In genomic region chr2:38201784-38202183, GRCh38 we compare ENCODE assay signal across 26 cellular contexts.
DNase-seq lines count a peak whose midpoint lies in the region; ATAC-seq, FAIRE-seq and TF ChIP-seq lines count a peak whose summit lies in the region.
"Had no signal": no experiment of that assay in that cellular context is flagged by ENCODE, and none has a peak within 500 bp of the region (broad histone marks: within the 10 kb centered on the region; RNA-seq: fewer than 3 reads in every experiment).

No MANE protein-coding gene starts in this region.

- H3K36me3 ChIP-seq in RWPE2 (ENCODE audit: low read depth) = no peaks in the 10 kb centered on the region
- H3K36me3 ChIP-seq: cardiac muscle cell, neutrophil, thoracic aorta had no signal

- no peak overlapping the region for H3K27ac ChIP-seq in RWPE2 (ENCODE audit: poor library complexity, severe bottlenecking)
- H3K27ac ChIP-seq: cardiac muscle cell, neutrophil, thoracic aorta had no signal

- no peak for TF ChIP-seq CTCF in RWPE2 (IDR thresholded peaks at IDR 0.05; ENCODE audit: poor library complexity, severe bottlenecking)

- H3K9me3 ChIP-seq in RWPE2 (ENCODE audit: severe bottlenecking) = no peaks in the 10 kb centered on the region
- H3K9me3 ChIP-seq: neutrophil, thoracic aorta had no signal

- no peaks in the 10 kb centered on the region for H3K27me3 ChIP-seq in RWPE2 (ENCODE audit: insufficient read depth, poor library complexity, severe bottlenecking)
- H3K27me3 ChIP-seq: cardiac muscle cell had no signal

- ATAC-seq in RWPE2 (ENCODE audit: low read depth) = peak; percentile 69
- ATAC-seq in GM21723 (IDR thresholded peaks at IDR 0.05; ENCODE audit: unreplicated experiment) = no peak
- ATAC-seq: activated T-cell treated with anti-CD3 and anti-CD28 coated beads, Interleukin-2, amount 50 U/mL, for 4 hours; stimulated activated memory B cell treated with anti-CD40 and anti-IgM and Interleukin-4, amounts not matched to agents 10 μg/mL and 1 μg/mL and 100 μg/mL, for 72 hours had no signal

- TF ChIP-seq POLR2A in H54 (IDR thresholded peaks at IDR 0.05; ENCODE audit: low read depth, low read length) = no peak

- peak; percentile 75 for FAIRE-seq in H54 (lab: Jason Lieb, UNC)
- peak; percentile 27 for FAIRE-seq in urothelium cell line (lab: Jason Lieb, UNC)
- FAIRE-seq: GM18507 had no signal

- H3K4me3 ChIP-seq in RWPE2 (ENCODE audit: severe bottlenecking) = no peak overlapping the region
- H3K4me3 ChIP-seq: cardiac muscle cell, thoracic aorta had no signal

- H3K4me1 ChIP-seq in RWPE2 (ENCODE audit: insufficient read depth, poor library complexity, severe bottlenecking) = no peaks in the 10 kb centered on the region

- peak; percentile 34 for DNase-seq in H54 (ENCODE audit: insufficient read length, low spot score)
- DNase-seq in RWPE2 (ENCODE audit: low spot score) = no peak
- peak; percentile 24 for DNase-seq in iris pigment epithelial cell (ENCODE audit: low read depth)
- no peak for DNase-seq in urothelium cell line (ENCODE audit: low spot score)
- no peak for DNase-seq in pons (ENCODE audit: low spot score)
- DNase-seq in NAMALWA (ENCODE audit: low spot score) = no peak
- DNase-seq: activated CD4-positive, alpha-beta T cell treated with anti-CD3 and anti-CD28 coated beads for 4 hours; activated naive CD4-positive, alpha-beta T cell treated with anti-CD3 and anti-CD28 coated beads for 36 hours; activated T-cell treated with anti-CD3 and anti-CD28 coated beads, Interleukin-2, amount 50 U/mL, for 4 hours; amygdala; CD4-positive, alpha-beta T cell; DMS153; GDM1; H7; NCI-H1092; NCI-H187 treated with DMSO at 0.1 percent for 48 hours; NCI-H2227 treated with DMSO at 0.1 percent for 48 hours; RPMI8226; stimulated activated CD4-positive, alpha-beta T cell treated with anti-CD3 and anti-CD28 coated beads, Interleukin-4, amount 100 ng/mL, for 1 hour; T-helper 2 cell had no signal

Comparison
In these comparisons a context has a peak if more than half of its experiments do, and no peak if none do; other contexts are left out.
1. DNase-seq: peak in H54 (single experiment) and iris pigment epithelial cell (single experiment); none in RWPE2 (single experiment), urothelium cell line (single experiment), pons (single experiment) and NAMALWA (single experiment).